Comparison of ENCODE assay signal across 10 cellular contexts in the genomic region with DNA sequence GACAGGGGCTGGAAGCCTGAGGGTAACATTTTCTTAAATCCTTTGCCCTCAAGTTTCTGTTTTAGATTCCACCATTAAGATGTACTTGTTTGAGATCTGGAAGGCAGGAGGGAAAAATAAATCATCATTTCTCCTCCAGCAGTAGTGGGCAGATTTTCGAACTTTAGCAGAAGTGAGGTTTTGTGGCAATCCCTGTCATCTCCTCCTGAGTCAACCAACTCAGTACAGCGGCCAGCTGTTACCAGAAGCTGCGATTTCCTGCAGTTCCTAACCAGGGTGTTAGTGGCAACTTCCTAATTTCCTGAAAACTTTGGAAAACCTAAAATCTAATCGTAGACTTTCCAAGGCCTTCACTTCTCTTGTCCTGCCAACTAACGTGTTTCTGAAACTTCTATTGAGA.
DNase-seq lines count a peak whose midpoint lies in the region; ATAC-seq lines count a peak whose summit lies in the region.
"Had no signal": no experiment of that assay in that cellular context is flagged by ENCODE, and none has a peak within 500 bp of the region (broad histone marks: within the 10 kb centered on the region; RNA-seq: fewer than 3 reads in every experiment).

No MANE protein-coding gene starts in this region.

- H3K79me1 ChIP-seq in neuronal stem cell (ENCODE audit: low read depth, low read length), result no peaks in the 10 kb centered on the region

- POLR2A ChIA-PET in activated CD4-positive, alpha-beta T cell treated with anti-CD3 and anti-CD28 coated beads for 36 hours (lab: Charles Lee), result interaction anchor here (0.5 kb wide), 1 partner anchor 528 kb away, joined by 7 read pairs; no protein-coding TSS in a partner anchor

- no peaks in the 10 kb centered on the region for H3K9me3 ChIP-seq in neuronal stem cell (replicated peaks in 1 of 2; ENCODE audit: control insufficient read depth in 2 of 2, insufficient read depth in 1 of 2, low read depth in 1 of 2, low read length in 2 of 2)
- H3K9me3 ChIP-seq: A549 had no signal

- no peaks in the 10 kb centered on the region for H3K36me3 ChIP-seq in neuronal stem cell (replicated peaks in 1 of 2; ENCODE audit: control insufficient read depth in 2 of 2, insufficient read depth in 2 of 2, low read length in 2 of 2)

- peak overlapping the region; percentile 37 for H2AFZ ChIP-seq in neuronal stem cell (ENCODE audit: low read length)

- DNase-seq in activated CD4-positive, alpha-beta T cell treated with anti-CD3 and anti-CD28 coated beads for 36 hours, result peak; percentile 51
- DNase-seq in activated CD4-positive, alpha-beta T cell treated with anti-CD3 and anti-CD28 coated beads, Interleukin-2, amount 50 U/mL, for 1 hour, result no peak
- DNase-seq in activated CD4-positive, alpha-beta T cell treated with anti-CD3 and anti-CD28 coated beads for 4 hours, result peak; percentile 12 to 19
- no peak for DNase-seq in neuronal stem cell (ENCODE audit: low spot score)
- DNase-seq in activated gamma-delta T cell (lab: John Stamatoyannopoulos, UW), result no peak
- DNase-seq: left ventricle myocardium superior had no signal

- H3K27ac ChIP-seq in neuronal stem cell (replicated peaks; ENCODE audit: low read length), result no peak overlapping the region
- H3K27ac ChIP-seq: A549 had no signal

- H2BK5ac ChIP-seq in neuronal stem cell (ENCODE audit: low read length), result no peak overlapping the region

- no CpG with 5 or more reads among the region's 5 CpGs for WGBS in neuronal stem cell (ENCODE audit: extremely low coverage in 2 of 2, insufficient read length in 2 of 2, insufficient replicate concordance in 1 of 2), 2 donors

- H3K4me2 ChIP-seq in neuronal stem cell (ENCODE audit: insufficient read depth, low read length, poor library complexity, severe bottlenecking), result no peak overlapping the region
- H3K4me2 ChIP-seq: A549 had no signal

- intact Hi-C loops in activated CD4-positive, alpha-beta T cell treated with anti-CD3 and anti-CD28 coated beads for 36 hours (cut with DNase I, micrococcal nuclease), result loop anchor here (1.0 kb wide), 2 partner anchors 29 to 33 kb away; no protein-coding TSS in a partner anchor

- no peaks in the 10 kb centered on the region for H3K27me3 Mint-ChIP-seq in activated CD4-positive, alpha-beta T cell treated with anti-CD3 and anti-CD28 coated beads for 36 hours

- no peak overlapping the region for H4K91ac ChIP-seq in neuronal stem cell (ENCODE audit: low read depth, low read length, poor library complexity)

- peak overlapping the region; percentile 70 for H3K27ac Mint-ChIP-seq in activated CD4-positive, alpha-beta T cell treated with anti-CD3 and anti-CD28 coated beads for 36 hours

- ATAC-seq in activated CD4-positive, alpha-beta T cell treated with anti-CD3 and anti-CD28 coated beads for 36 hours, result peak; percentile 79
- ATAC-seq in GM21786 (IDR thresholded peaks at IDR 0.05; ENCODE audit: unreplicated experiment), result peak; percentile 52
- ATAC-seq in HG03135 (IDR thresholded peaks at IDR 0.05; ENCODE audit: unreplicated experiment), result no peak
- no peak for ATAC-seq in GM19397 (IDR thresholded peaks at IDR 0.05; ENCODE audit: unreplicated experiment)
- ATAC-seq: A549, left ventricle myocardium superior had no signal

- no peaks in the 10 kb centered on the region for H3K4me1 ChIP-seq in neuronal stem cell (ENCODE audit: control insufficient read depth in 2 of 2, insufficient read depth in 1 of 2, low read depth in 1 of 2, low read length in 2 of 2)
- H3K4me1 ChIP-seq: A549 had no signal

- CTCF ChIA-PET in activated CD4-positive, alpha-beta T cell treated with anti-CD3 and anti-CD28 coated beads for 36 hours (lab: Charles Lee), result interaction anchor here (0.6 to 1.1 kb wide), 2 partner anchors 10 to 1135 kb away, joined by 3 to 5 read pairs; no protein-coding TSS in a partner anchor

- H3K36me3 Mint-ChIP-seq in activated CD4-positive, alpha-beta T cell treated with anti-CD3 and anti-CD28 coated beads for 36 hours (ENCODE audit: low read depth), result no peaks in the 10 kb centered on the region

- H3K4me3 Mint-ChIP-seq in activated CD4-positive, alpha-beta T cell treated with anti-CD3 and anti-CD28 coated beads for 36 hours, result no peak overlapping the region

- H3K4me3 ChIP-seq in neuronal stem cell (ENCODE audit: low read length in 2 of 2), result no peak overlapping the region
- H3K4me3 ChIP-seq: A549 had no signal

- H3K23ac ChIP-seq in neuronal stem cell (ENCODE audit: low read depth, low read length, poor library complexity), result no peak overlapping the region

- no peaks in the 10 kb centered on the region for H3K27me3 ChIP-seq in neuronal stem cell (ENCODE audit: control insufficient read depth in 3 of 3, insufficient read depth in 3 of 3, low read depth in 1 of 3, low read length in 3 of 3)

- no peak overlapping the region for H2BK15ac ChIP-seq in neuronal stem cell (ENCODE audit: low read length)

- no peak overlapping the region for H2BK12ac ChIP-seq in neuronal stem cell (ENCODE audit: low read length)

- no peak overlapping the region for H3K4ac ChIP-seq in neuronal stem cell (ENCODE audit: low read length)

- H3K9ac ChIP-seq in neuronal stem cell (ENCODE audit: low read depth, low read length, poor library complexity), result no peak overlapping the region

- no peak overlapping the region for H3K18ac ChIP-seq in neuronal stem cell (ENCODE audit: low read length)

- H3K14ac ChIP-seq in neuronal stem cell (ENCODE audit: low read length), result no peak overlapping the region

- H2AK5ac ChIP-seq in neuronal stem cell (ENCODE audit: low read depth, low read length), result no peak overlapping the region

- H3K4me1 Mint-ChIP-seq in activated CD4-positive, alpha-beta T cell treated with anti-CD3 and anti-CD28 coated beads for 36 hours, result peaks cover 18% of the 10 kb centered on the region

- no peak overlapping the region for H2BK120ac ChIP-seq in neuronal stem cell (ENCODE audit: low read depth, low read length)

- H4K8ac ChIP-seq in neuronal stem cell (ENCODE audit: low read depth, low read length), result no peak overlapping the region

- H3K9me3 Mint-ChIP-seq in activated CD4-positive, alpha-beta T cell treated with anti-CD3 and anti-CD28 coated beads for 36 hours (ENCODE audit: low read depth), result peaks cover 7% of the 10 kb centered on the region

Comparison
In these comparisons a context has a peak if more than half of its experiments do, and no peak if none do; other contexts are left out.
1. DNase-seq: peak in activated CD4-positive, alpha-beta T cell treated with anti-CD3 and anti-CD28 coated beads for 36 hours (single experiment) and activated CD4-positive, alpha-beta T cell treated with anti-CD3 and anti-CD28 coated beads for 4 hours (2 of 2); none in activated CD4-positive, alpha-beta T cell treated with anti-CD3 and anti-CD28 coated beads, Interleukin-2, amount 50 U/mL, for 1 hour (single experiment), neuronal stem cell (single experiment) and activated gamma-delta T cell (single experiment).
2. ATAC-seq: peak in activated CD4-positive, alpha-beta T cell treated with anti-CD3 and anti-CD28 coated beads for 36 hours (single experiment) and GM21786 (single experiment); none in HG03135 (single experiment) and GM19397 (single experiment).